15 cellular contexts compared by ENCODE assay signal in the genomic region with DNA sequence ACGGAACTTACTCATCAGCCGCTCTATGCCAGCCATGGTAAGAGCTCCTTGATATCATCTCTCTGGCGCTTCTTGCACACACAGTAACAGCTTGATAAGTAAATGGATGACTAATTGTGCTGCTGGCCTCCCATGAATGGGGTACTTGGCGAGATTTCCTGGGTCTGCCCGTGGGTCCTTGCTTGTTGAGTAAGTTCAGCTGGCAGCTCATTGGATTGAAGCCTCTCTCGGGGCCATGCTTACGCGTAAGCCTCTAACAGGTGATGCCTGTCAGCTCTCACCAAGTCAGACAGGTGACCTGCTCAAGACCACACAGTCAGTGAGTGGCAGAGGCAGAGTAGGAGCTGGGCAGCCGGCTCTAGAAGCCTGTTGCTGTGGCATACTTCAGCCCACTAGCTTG. TPM values are rescaled to one million over a fixed set of nuclear protein-coding genes. Genes with fewer than 3 reads are reported as not detected.
A peak's percentile ranks its signal among the peaks of the same experiment; 100 is the strongest.
DNase-seq lines count a peak whose midpoint lies in the region; ATAC-seq, FAIRE-seq and TF ChIP-seq lines count a peak whose summit lies in the region.
"Had no signal": no experiment of that assay in that cellular context is flagged by ENCODE, and none has a peak within 500 bp of the region (broad histone marks: within the 10 kb centered on the region; RNA-seq: fewer than 3 reads in every experiment).

No MANE protein-coding gene starts in this region.

- H3K4me1 ChIP-seq in A673 (ENCODE audit: insufficient read depth, low read length, poor library complexity, severe bottlenecking) (peaks cover 17% of the 10 kb centered on the region), astrocyte (ENCODE audit: insufficient read depth, low read length) (peaks cover 4% of the 10 kb centered on the region)

- no peak for FAIRE-seq in astrocyte (lab: Jason Lieb, UNC)
- FAIRE-seq: frontal cortex had no signal

- no peak for ATAC-seq in HG02759 (IDR thresholded peaks at IDR 0.05; ENCODE audit: unreplicated experiment)
- ATAC-seq: activated CD8-positive, alpha-beta memory T cell treated with anti-CD3 and anti-CD28 coated beads, Interleukin-2, amount 10 ng/mL, durations not matched to agents 7 days and 5 days; left ventricle myocardium superior had no signal

- H3K4me3 Mint-ChIP-seq in astrocyte (ENCODE audit: unreplicated experiment) = no peak overlapping the region
- no peak overlapping the region for H3K4me3 Mint-ChIP-seq in activated naive CD4-positive, alpha-beta T cell treated with anti-CD3 and anti-CD28 coated beads, Interleukin-2, amount 10 ng/mL, durations not matched to agents 7 days and 5 days
- H3K4me3 Mint-ChIP-seq: activated CD8-positive, alpha-beta memory T cell treated with anti-CD3 and anti-CD28 coated beads, Interleukin-2, amount 10 ng/mL, durations not matched to agents 7 days and 5 days had no signal

- H3K9ac ChIP-seq in astrocyte (ENCODE audit: low read length) = no peak overlapping the region

- no peaks in the 10 kb centered on the region for H3K79me2 ChIP-seq in astrocyte (ENCODE audit: insufficient read depth, low read length)

- POLR2A ChIA-PET in A673 (lab: Charles Lee; ENCODE audit: low non-redundant PET) = no interaction called here

- H3K9me3 ChIP-seq in A673 (ENCODE audit: low read depth, low read length, poor library complexity, severe bottlenecking) = no peaks in the 10 kb centered on the region
- H3K9me3 ChIP-seq in astrocyte (ENCODE audit: insufficient read depth, low read depth, low read length) = peaks cover 2% of the 10 kb centered on the region

- no TSS peak for BruUV-seq in A673 (replicated peaks; lab: Mats Ljungman, UMichigan)

- no peak overlapping the region for H2AFZ ChIP-seq in astrocyte (ENCODE audit: low read depth, low read length)

- no peaks in the 10 kb centered on the region for H4K20me1 ChIP-seq in astrocyte (ENCODE audit: insufficient read depth, low read length)

- H3K36me3 Mint-ChIP-seq in astrocyte (ENCODE audit: low read depth, unreplicated experiment) = no peaks in the 10 kb centered on the region
- H3K36me3 Mint-ChIP-seq in activated naive CD4-positive, alpha-beta T cell treated with anti-CD3 and anti-CD28 coated beads, Interleukin-2, amount 10 ng/mL, durations not matched to agents 7 days and 5 days = no peaks in the 10 kb centered on the region

- no peaks in the 10 kb centered on the region for H3K9me3 Mint-ChIP-seq in astrocyte (ENCODE audit: unreplicated experiment)
- peaks cover 4% of the 10 kb centered on the region for H3K9me3 Mint-ChIP-seq in activated naive CD4-positive, alpha-beta T cell treated with anti-CD3 and anti-CD28 coated beads, Interleukin-2, amount 10 ng/mL, durations not matched to agents 7 days and 5 days

- H3K4me1 Mint-ChIP-seq in astrocyte (ENCODE audit: low read depth, unreplicated experiment) = peaks cover 8% of the 10 kb centered on the region
- no peaks in the 10 kb centered on the region for H3K4me1 Mint-ChIP-seq in activated naive CD4-positive, alpha-beta T cell treated with anti-CD3 and anti-CD28 coated beads, Interleukin-2, amount 10 ng/mL, durations not matched to agents 7 days and 5 days
- H3K4me1 Mint-ChIP-seq: activated CD8-positive, alpha-beta memory T cell treated with anti-CD3 and anti-CD28 coated beads, Interleukin-2, amount 10 ng/mL, durations not matched to agents 7 days and 5 days had no signal

- TF ChIP-seq CTCF in A673 (conservative IDR thresholded peaks at IDR 0.05; ENCODE audit: low read depth, low read length) = no peak
- TF ChIP-seq CTCF in astrocyte (IDR thresholded peaks at IDR 0.05; ENCODE audit: insufficient read depth, low read depth, low read length) = no peak
- no peak for TF ChIP-seq CTCF in fibroblast of villous mesenchyme (IDR thresholded peaks at IDR 0.05; ENCODE audit: insufficient read depth, low read depth, low read length)

- H3K36me3 ChIP-seq in A673 (ENCODE audit: insufficient read depth, low read length, poor library complexity, severe bottlenecking) (no peaks in the 10 kb centered on the region), astrocyte (ENCODE audit: insufficient read depth, low read length) (no peaks in the 10 kb centered on the region)

- no peak overlapping the region for H3K4me2 ChIP-seq in astrocyte (ENCODE audit: low read length)

- CTCF ChIA-PET in A673 (lab: Charles Lee) = no interaction called here
- CTCF ChIA-PET in activated naive CD4-positive, alpha-beta T cell treated with anti-CD3 and anti-CD28 coated beads, Interleukin-2, amount 10 ng/mL, durations not matched to agents 7 days and 5 days (lab: Charles Lee) = interaction anchor here (1.6 to 1.8 kb wide), 2 partner anchors 10 to 36 kb away, joined by 5 read pairs; no protein-coding TSS in a partner anchor

- DNase-seq in A673 (ENCODE audit: low spot score) = peak; percentile 39
- peak; percentile 71 for DNase-seq in HT1080 (ENCODE audit: low read depth)
- peak; percentile 54 for DNase-seq in astrocyte (ENCODE audit: low read depth)
- DNase-seq in fibroblast of villous mesenchyme (ENCODE audit: low read depth) = peak; percentile 24
- no peak for DNase-seq in activated naive CD4-positive, alpha-beta T cell treated with anti-CD3 and anti-CD28 coated beads, Interleukin-2, amount 10 ng/mL, durations not matched to agents 7 days and 5 days
- no peak for DNase-seq in stimulated activated CD4-positive, alpha-beta T cell treated with anti-CD3 and anti-CD28 coated beads, Interleukin-4, amount 100 ng/mL, for 24 hours
- DNase-seq in COLO668 (lab: John Stamatoyannopoulos, UW; ENCODE audit: unreplicated experiment) = no peak
- DNase-seq: activated CD8-positive, alpha-beta memory T cell treated with anti-CD3 and anti-CD28 coated beads, Interleukin-2, amount 10 ng/mL, durations not matched to agents 7 days and 5 days; activated gamma-delta T cell treated with Interleukin-2 at 50 U/mL for 16 hours; Kasumi-1; NCI-H510A; SW 1271 had no signal

- H3K27me3 Mint-ChIP-seq in astrocyte (ENCODE audit: low read depth, unreplicated experiment) = peaks cover 50% of the 10 kb centered on the region
- H3K27me3 Mint-ChIP-seq in activated naive CD4-positive, alpha-beta T cell treated with anti-CD3 and anti-CD28 coated beads, Interleukin-2, amount 10 ng/mL, durations not matched to agents 7 days and 5 days = peaks cover 23% of the 10 kb centered on the region
- H3K27me3 Mint-ChIP-seq: activated CD8-positive, alpha-beta memory T cell treated with anti-CD3 and anti-CD28 coated beads, Interleukin-2, amount 10 ng/mL, durations not matched to agents 7 days and 5 days had no signal

- H3K27me3 ChIP-seq in A673 (replicated peaks; ENCODE audit: insufficient read depth, low read depth, low read length, poor library complexity) = peaks cover 4% of the 10 kb centered on the region
- H3K27me3 ChIP-seq in astrocyte (ENCODE audit: insufficient read depth, low read length) = peaks cover 25% of the 10 kb centered on the region

- H3K4me3 ChIP-seq in A673 (ENCODE audit: low read depth, low read length, poor library complexity, severe bottlenecking) (no peak overlapping the region), astrocyte (ENCODE audit: insufficient read depth, low read depth, low read length) (no peak overlapping the region), fibroblast of villous mesenchyme (ENCODE audit: low read depth, low read length) (no peak overlapping the region)

- peak overlapping the region; percentile 23 for H3K27ac Mint-ChIP-seq in astrocyte (ENCODE audit: unreplicated experiment)
- no peak overlapping the region for H3K27ac Mint-ChIP-seq in activated naive CD4-positive, alpha-beta T cell treated with anti-CD3 and anti-CD28 coated beads, Interleukin-2, amount 10 ng/mL, durations not matched to agents 7 days and 5 days
- H3K27ac Mint-ChIP-seq: activated CD8-positive, alpha-beta memory T cell treated with anti-CD3 and anti-CD28 coated beads, Interleukin-2, amount 10 ng/mL, durations not matched to agents 7 days and 5 days had no signal

- intact Hi-C loops in A673 (cut with micrococcal nuclease; ENCODE audit: unreplicated experiment) = no loop called here

- H3K27ac ChIP-seq in A673 (ENCODE audit: low read depth, low read length, poor library complexity, severe bottlenecking) = no peak overlapping the region
- no peak overlapping the region for H3K27ac ChIP-seq in astrocyte (ENCODE audit: low read depth, low read length)

RNA-seq across cellular contexts. Expression of gene NSG1, which starts 7.7 kb away (rescaled TPM):
- total RNA-seq in A673 (2021) (1.3 and 2.7 TPM in 2 replicates), astrocyte (6.7 and 10.6 TPM in 2 replicates), fibroblast of villous mesenchyme (0.32 and 0.86 TPM in 2 replicates)
- 0.61 and 0.73 TPM in 2 replicates for total RNA-seq in HT1080 (2014; rRNA removed; shearing (Covaris generic))
- polyA plus RNA-seq in HT1080 (2015; cell fraction: cytosol; rRNA removed) = 0.77 and 0.79 TPM in 2 replicates
- 0.63 and 0.81 TPM in 2 replicates for polyA plus RNA-seq in HT1080 (2015; cell fraction: nucleus; rRNA removed)

Comparison
In these comparisons a context has a peak if more than half of its experiments do, and no peak if none do; other contexts are left out.
1. DNase-seq: peak in A673 (single experiment), HT1080 (single experiment), astrocyte (single experiment) and fibroblast of villous mesenchyme (single experiment); none in activated naive CD4-positive, alpha-beta T cell treated with anti-CD3 and anti-CD28 coated beads, Interleukin-2, amount 10 ng/mL, durations not matched to agents 7 days and 5 days (single experiment), stimulated activated CD4-positive, alpha-beta T cell treated with anti-CD3 and anti-CD28 coated beads, Interleukin-4, amount 100 ng/mL, for 24 hours (single experiment) and COLO668 (single experiment).